ENCODE assay signal across 32 cellular contexts in the genomic region with DNA sequence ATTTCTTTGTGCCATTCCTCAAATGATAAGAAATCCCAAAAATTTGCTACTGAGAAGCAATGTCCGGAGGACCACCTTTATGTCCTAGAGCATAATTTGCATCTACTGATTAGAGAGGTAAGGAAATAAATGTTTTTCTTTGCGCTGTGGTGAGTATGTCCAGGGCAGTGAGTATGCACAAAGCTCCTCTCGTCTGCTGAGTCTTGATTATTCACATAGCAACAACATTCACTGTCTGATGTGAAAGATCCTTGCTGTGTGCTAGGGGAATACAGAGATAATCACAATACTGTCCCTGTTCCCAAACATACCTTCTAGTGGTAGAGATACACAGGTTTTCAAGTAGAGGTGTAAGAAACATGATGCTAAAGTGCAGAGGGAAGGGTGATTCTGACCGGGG. TPM values are rescaled to one million over a fixed set of nuclear protein-coding genes. Genes with fewer than 3 reads are reported as not detected.
"Had no signal": no experiment of that assay in that cellular context is flagged by ENCODE, and none has a peak within 500 bp of the region (broad histone marks: within the 10 kb centered on the region; RNA-seq: fewer than 3 reads in every experiment).

No MANE protein-coding gene starts in this region.

- ATAC-seq: foreskin keratinocyte; gastroesophageal sphincter; left cardiac atrium; left lung; mucosa of descending colon; psoas muscle; right cardiac atrium; stimulated activated memory B cell treated with anti-CD40 and anti-IgM and Interleukin-4, amounts not matched to agents 10 μg/mL and 1 μg/mL and 100 μg/mL, for 72 hours; stimulated activated naive CD8-positive, alpha-beta T cell treated with anti-CD3 and anti-CD28 coated beads, Interleukin-15, Interleukin-2, amounts not matched to agents 100 U/mL and 50 U/mL, for 24 hours; upper lobe of right lung had no signal

- H3K4me1 ChIP-seq: esophagus muscularis mucosa, gastroesophageal sphincter, left lung, psoas muscle, spleen, upper lobe of right lung, vagina had no signal

- H3K36me3 ChIP-seq: ovary had no signal

- H2AFZ ChIP-seq: hepatocyte had no signal

- H3K4me1 Mint-ChIP-seq: mesothelial cell of epicardium; naive B cell; stimulated activated memory B cell treated with anti-CD40 and anti-IgM and Interleukin-4, amounts not matched to agents 10 μg/mL and 1 μg/mL and 100 μg/mL, for 72 hours had no signal

- DNase-seq: effector CD8-positive, alpha-beta T cell; endodermal cell; foreskin keratinocyte; heart left ventricle; left cardiac atrium; left lung; mesenchymal stem cell; mucosa of descending colon; naive B cell; occipital lobe; ovary; posterior cingulate gyrus; psoas muscle; right cardiac atrium; spleen; stimulated activated CD4-positive, alpha-beta T cell treated with anti-CD3 and anti-CD28 coated beads, Interleukin-4, amount 100 ng/mL, for 4 hours; stimulated activated naive CD8-positive, alpha-beta T cell treated with anti-CD3 and anti-CD28 coated beads, Interleukin-15, Interleukin-2, amounts not matched to agents 100 U/mL and 50 U/mL, for 24 hours; upper lobe of right lung had no signal

- H3K9me3 Mint-ChIP-seq: dendritic cell treated with granulocyte-macrophage colony-stimulating factor and Interleukin-4, amounts not matched to agents 40 ng/mL and 50 ng/mL, for 4 days; endodermal cell; mesothelial cell of epicardium; stimulated activated memory B cell treated with anti-CD40 and anti-IgM and Interleukin-4, amounts not matched to agents 10 μg/mL and 1 μg/mL and 100 μg/mL, for 72 hours had no signal

- H3K27me3 ChIP-seq: esophagus muscularis mucosa, foreskin keratinocyte, gastroesophageal sphincter, heart left ventricle, hepatocyte, left lung, ovary, spleen, tibial nerve, upper lobe of right lung, vagina had no signal

- H3K4me2 ChIP-seq: hepatocyte had no signal

- H3K9me3 ChIP-seq: esophagus muscularis mucosa, gastroesophageal sphincter, heart left ventricle, left lung, mucosa of descending colon, ovary, psoas muscle, spleen, thoracic aorta, tibial nerve, upper lobe of right lung, vagina had no signal

- H3K27me3 Mint-ChIP-seq: dendritic cell treated with granulocyte-macrophage colony-stimulating factor and Interleukin-4, amounts not matched to agents 40 ng/mL and 50 ng/mL, for 4 days; naive B cell; stimulated activated memory B cell treated with anti-CD40 and anti-IgM and Interleukin-4, amounts not matched to agents 10 μg/mL and 1 μg/mL and 100 μg/mL, for 72 hours had no signal

- H3K27ac ChIP-seq: epithelial cell of prostate, esophagus muscularis mucosa, foreskin keratinocyte, gastroesophageal sphincter, hepatocyte, left lung, ovary, psoas muscle, skin epidermis, spleen, thoracic aorta, tibial nerve, upper lobe of right lung, vagina had no signal

- FAIRE-seq: colon had no signal

- H3K27ac Mint-ChIP-seq: dendritic cell treated with granulocyte-macrophage colony-stimulating factor and Interleukin-4, amounts not matched to agents 40 ng/mL and 50 ng/mL, for 4 days; endodermal cell; mesothelial cell of epicardium; stimulated activated memory B cell treated with anti-CD40 and anti-IgM and Interleukin-4, amounts not matched to agents 10 μg/mL and 1 μg/mL and 100 μg/mL, for 72 hours had no signal

- H3K4me3 Mint-ChIP-seq: dendritic cell treated with granulocyte-macrophage colony-stimulating factor and Interleukin-4, amounts not matched to agents 40 ng/mL and 50 ng/mL, for 4 days; endodermal cell; mesothelial cell of epicardium; naive B cell; stimulated activated memory B cell treated with anti-CD40 and anti-IgM and Interleukin-4, amounts not matched to agents 10 μg/mL and 1 μg/mL and 100 μg/mL, for 72 hours had no signal

- H3K4me3 ChIP-seq: esophagus muscularis mucosa, gastroesophageal sphincter, heart left ventricle, hepatocyte, left lung, mucosa of descending colon, ovary, psoas muscle, skin epidermis, spleen, thoracic aorta, tibial nerve, upper lobe of right lung, vagina had no signal

RNA-seq across cellular contexts. Expression of a gene that starts 54.0 kb away (rescaled TPM):
- total RNA-seq: lung microvascular endothelial cell, mesothelial cell of epicardium, spleen, thoracic aorta, upper lobe of right lung, vagina had no signal
- polyA plus RNA-seq: neural cell, spleen had no signal
